In the genomic region with DNA sequence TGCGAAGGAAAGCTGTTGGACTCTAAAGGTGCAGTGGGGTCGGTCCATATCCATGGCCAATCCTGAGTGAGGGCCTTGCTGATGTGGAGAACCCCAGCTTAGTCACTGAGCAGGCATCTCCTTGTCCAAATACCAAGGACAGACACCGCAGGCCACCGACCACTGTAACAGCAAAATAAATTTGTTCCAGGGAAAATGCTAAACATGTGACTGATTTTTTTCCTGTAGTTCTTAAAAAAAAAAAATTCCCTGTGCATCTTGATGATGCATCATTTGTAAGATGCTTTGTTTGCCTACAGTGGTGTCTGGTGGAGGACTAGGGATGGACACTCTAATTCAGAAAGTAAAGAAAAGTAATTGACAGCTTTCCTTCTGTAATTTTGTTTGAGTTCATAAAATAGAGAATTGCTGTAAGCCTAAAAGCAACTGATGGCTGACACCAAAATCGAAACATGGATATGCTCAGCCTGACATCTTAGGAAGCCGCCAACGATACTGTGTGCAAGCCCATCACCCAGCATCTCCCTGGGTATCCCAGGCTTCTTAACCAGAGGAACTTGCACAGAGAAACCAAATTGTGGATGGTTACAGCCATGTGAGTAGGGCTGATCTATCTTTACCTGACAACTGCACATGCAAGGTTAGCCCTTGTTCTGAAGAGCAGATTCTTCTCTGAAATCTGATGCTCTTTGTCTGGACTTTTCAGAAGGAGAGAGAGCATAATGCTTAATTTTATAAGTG, we compare ENCODE assay signal across 13 cellular contexts.
DNase-seq lines count a peak whose midpoint lies in the region; ATAC-seq, FAIRE-seq and TF ChIP-seq lines count a peak whose summit lies in the region.
"Had no signal": no experiment of that assay in that cellular context is flagged by ENCODE, and none has a peak within 500 bp of the region (broad histone marks: within the 10 kb centered on the region; RNA-seq: fewer than 3 reads in every experiment).

No MANE protein-coding gene starts in this region.

- H3K27me3 Mint-ChIP-seq in activated CD8-positive, alpha-beta T cell treated with anti-CD3 and anti-CD28 coated beads, Interleukin-2, amount 10 ng/mL, durations not matched to agents 7 days and 5 days (ENCODE audit: low read depth): no peaks in the 10 kb centered on the region

- H3K27ac Mint-ChIP-seq in activated CD8-positive, alpha-beta T cell treated with anti-CD3 and anti-CD28 coated beads, Interleukin-2, amount 10 ng/mL, durations not matched to agents 7 days and 5 days: peak overlapping the region; percentile 93

- H3K4me2 ChIP-seq in A549: peak overlapping the region; percentile 71

- peak overlapping the region; percentile 50 for H3K4me3 Mint-ChIP-seq in activated CD8-positive, alpha-beta T cell treated with anti-CD3 and anti-CD28 coated beads, Interleukin-2, amount 10 ng/mL, durations not matched to agents 7 days and 5 days

- no peaks in the 10 kb centered on the region for H3K9me3 Mint-ChIP-seq in activated CD8-positive, alpha-beta T cell treated with anti-CD3 and anti-CD28 coated beads, Interleukin-2, amount 10 ng/mL, durations not matched to agents 7 days and 5 days (ENCODE audit: insufficient read depth)

- 13% methylated on average over 7 of the region's 7 CpGs for WGBS in A549 (ENCODE audit: missing lambda C conversion rate)

- ATAC-seq in A549 (peak; percentile 79 to 87), GM21717 (IDR thresholded peaks at IDR 0.05; ENCODE audit: unreplicated experiment) (peak; percentile 18), left lung (peak; percentile 19), left colon (no peak)
- ATAC-seq in activated CD8-positive, alpha-beta T cell treated with anti-CD3 and anti-CD28 coated beads, Interleukin-2, amount 10 ng/mL, durations not matched to agents 7 days and 5 days: no peak

- TF ChIP-seq POLR2A in A549 (IDR thresholded peaks at IDR 0.05; ENCODE audit: low read length): no peak

- POLR2A ChIA-PET in A549 (lab: Yijun Ruan, JAX): interaction anchor here (0.9 to 2.9 kb wide), 5 partner anchors 50 to 188 kb away, joined by 3 to 21 read pairs (median 9); a partner anchor contains a TSS
- POLR2A ChIA-PET in activated CD8-positive, alpha-beta T cell treated with anti-CD3 and anti-CD28 coated beads, Interleukin-2, amount 10 ng/mL, durations not matched to agents 7 days and 5 days (lab: Charles Lee): interaction anchor here (0.6 to 2.0 kb wide), 9 partner anchors 9 to 188 kb away, joined by 3 to 8 read pairs (median 4); no protein-coding TSS in a partner anchor

- H3K36me3 ChIP-seq in left lung: no peaks in the 10 kb centered on the region
- H3K36me3 ChIP-seq: colonic mucosa had no signal

- no peaks in the 10 kb centered on the region for H3K27me3 ChIP-seq in left lung
- H3K27me3 ChIP-seq: colonic mucosa, testis had no signal

- H3K36me3 Mint-ChIP-seq in activated CD8-positive, alpha-beta T cell treated with anti-CD3 and anti-CD28 coated beads, Interleukin-2, amount 10 ng/mL, durations not matched to agents 7 days and 5 days (ENCODE audit: low read depth): peaks cover 6% of the 10 kb centered on the region

- H3K4me1 Mint-ChIP-seq in activated CD8-positive, alpha-beta T cell treated with anti-CD3 and anti-CD28 coated beads, Interleukin-2, amount 10 ng/mL, durations not matched to agents 7 days and 5 days (ENCODE audit: low read depth): peaks cover 53% of the 10 kb centered on the region

- peak; percentile 36 for FAIRE-seq in A549 (lab: Jason Lieb, UNC)

- peak; percentile 29 to 46; a peak in 4 of 5 replicates for TF ChIP-seq RAD21 in A549 (conservative IDR thresholded peaks at IDR 0.05 in 1 of 2, IDR thresholded peaks at IDR 0.05 in 1 of 2)

- H3K9me3 ChIP-seq in A549 (peaks cover 11% of the 10 kb centered on the region; the same call in 2 of the 3 replicates), left lung (no peaks in the 10 kb centered on the region)
- H3K9me3 ChIP-seq: colonic mucosa, testis had no signal

- intact Hi-C loops in left lung (cut with DNase I): no loop called here
- intact Hi-C loops in left colon (cut with DNase I, micrococcal nuclease): no loop called here

- TF ChIP-seq CTCF in A549 (IDR thresholded peaks at IDR 0.05) (0 out of 3 replicates have a peak, but pooled peaks have one; percentile 9), left lung (IDR thresholded peaks at IDR 0.05) (no peak)

- peak; percentile 41 to 86 for DNase-seq in A549 (ENCODE audit: low read depth in 1 of 2, low spot score in 1 of 2)
- no peak for DNase-seq in activated CD8-positive, alpha-beta T cell treated with anti-CD3 and anti-CD28 coated beads, Interleukin-2, amount 10 ng/mL, durations not matched to agents 7 days and 5 days
- DNase-seq in left lung: no peak
- no peak for DNase-seq in left colon
- no peak for DNase-seq in mucosa of gallbladder (ENCODE audit: low spot score)
- DNase-seq in NOMO-1 treated with DMSO at 0.1 percent for 48 hours (lab: John Stamatoyannopoulos, UW; ENCODE audit: unreplicated experiment): no peak
- no peak for DNase-seq in AG08395 (ENCODE audit: low spot score)
- DNase-seq: hippocampal formation, NCI-H1092, testis had no signal

- H3K4me3 ChIP-seq in A549 (no peak overlapping the region), left lung (no peak overlapping the region)
- H3K4me3 ChIP-seq: colonic mucosa, testis had no signal

- no peak for TF ChIP-seq EP300 in A549 (IDR thresholded peaks at IDR 0.05)

- H3K27ac ChIP-seq in A549: peak overlapping the region; percentile 88 to 94
- H3K27ac ChIP-seq in left lung: no peak overlapping the region
- H3K27ac ChIP-seq: C4-2B, colonic mucosa, testis had no signal

- CTCF ChIA-PET in A549 (lab: Yijun Ruan, JAX): interaction anchor here (1.0 to 3.4 kb wide), 13 partner anchors 11 to 445 kb away, joined by 3 to 22 read pairs (median 5); no protein-coding TSS in a partner anchor
- CTCF ChIA-PET in activated CD8-positive, alpha-beta T cell treated with anti-CD3 and anti-CD28 coated beads, Interleukin-2, amount 10 ng/mL, durations not matched to agents 7 days and 5 days (lab: Charles Lee): interaction anchor here (0.7 to 3.6 kb wide), 11 partner anchors 9 to 237 kb away, joined by 3 to 18 read pairs (median 4); no protein-coding TSS in a partner anchor

- peaks cover 62% of the 10 kb centered on the region for H3K4me1 ChIP-seq in A549
- no peaks in the 10 kb centered on the region for H3K4me1 ChIP-seq in left lung
- H3K4me1 ChIP-seq: colonic mucosa, testis had no signal

TF ChIP-seq in A549, 52 proteins besides CTCF, POLR2A, EP300 and RAD21:
- TF ChIP-seq, protein P1, sequence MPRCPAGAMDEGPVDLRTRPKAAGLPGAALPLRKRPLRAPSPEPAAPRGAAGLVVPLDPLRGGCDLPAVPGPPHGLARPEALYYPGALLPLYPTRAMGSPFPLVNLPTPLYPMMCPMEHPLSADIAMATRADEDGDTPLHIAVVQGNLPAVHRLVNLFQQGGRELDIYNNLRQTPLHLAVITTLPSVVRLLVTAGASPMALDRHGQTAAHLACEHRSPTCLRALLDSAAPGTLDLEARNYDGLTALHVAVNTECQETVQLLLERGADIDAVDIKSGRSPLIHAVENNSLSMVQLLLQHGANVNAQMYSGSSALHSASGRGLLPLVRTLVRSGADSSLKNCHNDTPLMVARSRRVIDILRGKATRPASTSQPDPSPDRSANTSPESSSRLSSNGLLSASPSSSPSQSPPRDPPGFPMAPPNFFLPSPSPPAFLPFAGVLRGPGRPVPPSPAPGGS (IDR thresholded peaks at IDR 0.05): no peak
- TF ChIP-seq HOXA7 (CRISPR knock-in tag; IDR thresholded peaks at IDR 0.05) (peak; percentile 49; the same call in 1 of the 2 replicates), HEYL (CRISPR knock-in tag; IDR thresholded peaks at IDR 0.05) (no peak), CEBPB (IDR thresholded peaks at IDR 0.05) (0 out of 4 replicates have a peak, but pooled peaks of 1 of the 2 experiments have one; percentile 5), HOXB5 (CRISPR knock-in tag; IDR thresholded peaks at IDR 0.05) (peak; percentile 30; the same call in 1 of the 2 replicates), JUNB (IDR thresholded peaks at IDR 0.05) (peak; percentile 60; the same call in 1 of the 2 replicates), NR3C1 (IDR thresholded peaks at IDR 0.05) (no peak), MAFK (IDR thresholded peaks at IDR 0.05; ENCODE audit: partially characterized antibody) (peak; percentile 45), FOSL2 (IDR thresholded peaks at IDR 0.05) (no peak; the same call in 1 of the 2 replicates), FOSL2 (CRISPR knock-in tag; IDR thresholded peaks at IDR 0.05) (peak; percentile 72), ZC3H11A (IDR thresholded peaks at IDR 0.05) (no peak), BHLHE40 (IDR thresholded peaks at IDR 0.05; ENCODE audit: low read depth, low read length) (no peak), MYC (IDR thresholded peaks at IDR 0.05; ENCODE audit: borderline replicate concordance, low read length) (0 out of 2 replicates have a peak, but pooled peaks have one; percentile 31)
- TF ChIP-seq, protein P2, sequence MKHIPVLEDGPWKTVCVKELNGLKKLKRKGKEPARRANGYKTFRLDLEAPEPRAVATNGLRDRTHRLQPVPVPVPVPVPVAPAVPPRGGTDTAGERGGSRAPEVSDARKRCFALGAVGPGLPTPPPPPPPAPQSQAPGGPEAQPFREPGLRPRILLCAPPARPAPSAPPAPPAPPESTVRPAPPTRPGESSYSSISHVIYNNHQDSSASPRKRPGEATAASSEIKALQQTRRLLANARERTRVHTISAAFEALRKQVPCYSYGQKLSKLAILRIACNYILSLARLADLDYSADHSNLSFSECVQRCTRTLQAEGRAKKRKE (CRISPR knock-in tag; IDR thresholded peaks at IDR 0.05; ENCODE audit: low read depth): no peak
- TF ChIP-seq, protein P3, sequence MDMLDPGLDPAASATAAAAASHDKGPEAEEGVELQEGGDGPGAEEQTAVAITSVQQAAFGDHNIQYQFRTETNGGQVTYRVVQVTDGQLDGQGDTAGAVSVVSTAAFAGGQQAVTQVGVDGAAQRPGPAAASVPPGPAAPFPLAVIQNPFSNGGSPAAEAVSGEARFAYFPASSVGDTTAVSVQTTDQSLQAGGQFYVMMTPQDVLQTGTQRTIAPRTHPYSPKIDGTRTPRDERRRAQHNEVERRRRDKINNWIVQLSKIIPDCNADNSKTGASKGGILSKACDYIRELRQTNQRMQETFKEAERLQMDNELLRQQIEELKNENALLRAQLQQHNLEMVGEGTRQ (IDR thresholded peaks at IDR 0.05): peak; percentile 39; the same call in 1 of the 2 replicates

Comparison
In these comparisons a context has a peak if more than half of its experiments do, and no peak if none do; other contexts are left out.
1. ATAC-seq: peak in A549 (2 of 2), GM21717 (single experiment) and left lung (single experiment); none in activated CD8-positive, alpha-beta T cell treated with anti-CD3 and anti-CD28 coated beads, Interleukin-2, amount 10 ng/mL, durations not matched to agents 7 days and 5 days (single experiment) and left colon (single experiment).
2. DNase-seq: peak in A549 (2 of 2); none in activated CD8-positive, alpha-beta T cell treated with anti-CD3 and anti-CD28 coated beads, Interleukin-2, amount 10 ng/mL, durations not matched to agents 7 days and 5 days (single experiment), left lung (0 of 2), left colon (0 of 2), mucosa of gallbladder (single experiment), NOMO-1 treated with DMSO at 0.1 percent for 48 hours (single experiment) and AG08395 (single experiment).
3. H3K27ac ChIP-seq: peak in A549 (2 of 2); none in left lung (0 of 2).